8 cellular contexts compared by ENCODE assay signal in the genomic region with DNA sequence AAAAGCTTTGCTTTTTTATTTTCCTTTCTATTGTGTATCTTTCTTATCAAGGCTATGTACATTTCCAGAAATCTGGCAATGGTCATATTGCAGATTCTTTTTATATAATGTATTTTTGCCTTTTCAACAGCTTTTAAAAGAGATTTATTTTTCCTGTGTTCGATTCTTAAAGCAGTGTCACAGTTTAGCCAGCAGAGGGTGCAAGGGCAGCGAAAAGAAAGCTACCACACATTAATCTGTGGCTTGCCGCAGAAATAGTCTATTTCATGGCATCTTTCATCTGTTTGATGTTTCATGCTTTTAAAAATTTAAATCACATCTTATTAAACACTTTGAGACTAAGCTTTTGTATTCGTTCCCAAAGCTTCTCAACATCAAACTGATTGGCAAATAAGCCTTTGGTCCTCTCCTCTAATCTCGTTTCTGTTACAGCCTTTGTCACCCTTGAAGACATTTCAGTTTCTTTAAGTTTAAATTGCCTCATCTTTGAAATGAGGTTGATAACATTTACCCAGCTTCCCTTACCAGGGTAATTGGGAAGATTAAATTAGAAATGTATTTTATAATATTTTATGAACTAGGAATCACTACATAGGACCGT.
DNase-seq lines count a peak whose midpoint lies in the region; ATAC-seq and TF ChIP-seq lines count a peak whose summit lies in the region.

No MANE protein-coding gene starts in this region.

- no peak overlapping the region for H3K4me3 ChIP-seq in DOHH2 (ENCODE audit: low read length)

- H3K4me1 Mint-ChIP-seq in activated naive CD4-positive, alpha-beta T cell treated with anti-CD3 and anti-CD28 coated beads, Interleukin-2, amount 10 ng/mL, durations not matched to agents 7 days and 5 days: peaks cover 31% of the 10 kb centered on the region

- no peaks in the 10 kb centered on the region for H3K27me3 Mint-ChIP-seq in activated naive CD4-positive, alpha-beta T cell treated with anti-CD3 and anti-CD28 coated beads, Interleukin-2, amount 10 ng/mL, durations not matched to agents 7 days and 5 days

- H3K9me3 Mint-ChIP-seq in activated naive CD4-positive, alpha-beta T cell treated with anti-CD3 and anti-CD28 coated beads, Interleukin-2, amount 10 ng/mL, durations not matched to agents 7 days and 5 days: no peaks in the 10 kb centered on the region

- H3F3A ChIP-seq in DOHH2 (ENCODE audit: control insufficient read depth, insufficient read depth): no peaks in the 10 kb centered on the region

- no peak overlapping the region for H3K27ac ChIP-seq in 22Rv1
- no peak overlapping the region for H3K27ac ChIP-seq in DOHH2 (ENCODE audit: low read depth, low read length)

- no peak overlapping the region for H3K4me3 Mint-ChIP-seq in activated naive CD4-positive, alpha-beta T cell treated with anti-CD3 and anti-CD28 coated beads, Interleukin-2, amount 10 ng/mL, durations not matched to agents 7 days and 5 days

- TF ChIP-seq CTCF in 22Rv1 (IDR thresholded peaks at IDR 0.05) (peak; percentile 95), DOHH2 (IDR thresholded peaks at IDR 0.05; ENCODE audit: low read depth, low read length, poor library complexity, severe bottlenecking) (peak; percentile 72)

- no peaks in the 10 kb centered on the region for H3K4me1 ChIP-seq in DOHH2 (ENCODE audit: control insufficient read depth, low read length)

- H3K9me2 ChIP-seq in DOHH2 (replicated peaks; ENCODE audit: control insufficient read depth, low read length): no peaks in the 10 kb centered on the region

- ATAC-seq in GM21737 (IDR thresholded peaks at IDR 0.05; ENCODE audit: unreplicated experiment) (no peak), GM21786 (IDR thresholded peaks at IDR 0.05; ENCODE audit: unreplicated experiment) (no peak)

- no peaks in the 10 kb centered on the region for H3K9me3 ChIP-seq in DOHH2 (ENCODE audit: control insufficient read depth, insufficient read depth, low read length)

- H3K36me3 ChIP-seq in DOHH2 (ENCODE audit: control insufficient read depth, low read length): peaks cover 12% of the 10 kb centered on the region

- H3K4me2 ChIP-seq in DOHH2 (ENCODE audit: low read length): no peak overlapping the region

- no peak overlapping the region for H3K27ac Mint-ChIP-seq in activated naive CD4-positive, alpha-beta T cell treated with anti-CD3 and anti-CD28 coated beads, Interleukin-2, amount 10 ng/mL, durations not matched to agents 7 days and 5 days

- peak; percentile 33 for DNase-seq in NCI-H2171 treated with DMSO at 0.1 percent for 48 hours (lab: John Stamatoyannopoulos, UW)
- DNase-seq in activated naive CD4-positive, alpha-beta T cell treated with anti-CD3 and anti-CD28 coated beads, Interleukin-2, amount 10 ng/mL, durations not matched to agents 7 days and 5 days: peak; percentile 41
- DNase-seq in hepatic stellate cell (ENCODE audit: low spot score): peak; percentile 21
- DNase-seq in stimulated activated CD4-positive, alpha-beta T cell treated with anti-CD3 and anti-CD28 coated beads, TNF-alpha, amount 100 ng/mL, for 24 hours (ENCODE audit: low read depth in 3 of 3): peak in 2 of 3 experiments; percentile 3 to 7

- H4K20me1 ChIP-seq in DOHH2 (ENCODE audit: control insufficient read depth, insufficient read depth, low read depth, low read length): no peaks in the 10 kb centered on the region

- peaks cover 42% of the 10 kb centered on the region for H3K36me3 Mint-ChIP-seq in activated naive CD4-positive, alpha-beta T cell treated with anti-CD3 and anti-CD28 coated beads, Interleukin-2, amount 10 ng/mL, durations not matched to agents 7 days and 5 days

- H3K79me2 ChIP-seq in DOHH2 (ENCODE audit: control insufficient read depth, low read length): no peaks in the 10 kb centered on the region

- CTCF ChIA-PET in activated naive CD4-positive, alpha-beta T cell treated with anti-CD3 and anti-CD28 coated beads, Interleukin-2, amount 10 ng/mL, durations not matched to agents 7 days and 5 days (lab: Charles Lee): interaction anchor here (0.7 to 3.0 kb wide), 17 partner anchors 8 to 163 kb away, joined by 3 to 18 read pairs (median 4); no protein-coding TSS in a partner anchor

- H3K27me3 ChIP-seq in DOHH2 (ENCODE audit: control insufficient read depth, low read length): no peaks in the 10 kb centered on the region
